Comparison of ENCODE assay signal across 8 cellular contexts in the genomic region with DNA sequence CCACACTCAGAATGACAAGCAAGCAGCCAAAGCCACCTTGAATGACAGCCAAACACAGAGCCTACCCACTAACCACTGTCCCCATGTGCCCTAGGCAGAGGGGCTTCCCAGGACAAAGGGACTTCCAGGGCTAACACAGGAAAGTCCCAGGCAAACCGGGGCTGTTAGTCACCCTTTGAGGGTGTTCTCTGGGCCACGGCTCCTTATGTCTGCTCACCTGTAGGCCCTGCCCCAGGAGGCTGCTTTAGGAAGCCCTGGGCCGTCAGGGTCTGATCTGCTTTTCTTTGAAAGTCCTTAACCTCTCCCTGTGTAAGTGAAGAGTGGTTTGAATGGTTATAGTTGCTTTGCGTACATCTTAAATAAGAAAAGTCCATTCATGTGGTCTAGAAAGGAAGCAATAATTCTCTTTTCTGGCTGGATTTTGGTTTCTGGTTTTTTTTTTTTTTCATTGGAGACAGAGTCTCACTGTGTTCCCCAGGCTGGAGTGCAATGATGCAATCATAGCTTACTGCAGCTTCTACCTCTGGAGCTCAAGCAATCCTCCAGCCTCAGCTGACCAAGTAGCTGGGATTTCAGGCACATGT.
DNase-seq lines count a peak whose midpoint lies in the region; ATAC-seq and TF ChIP-seq lines count a peak whose summit lies in the region.

No MANE protein-coding gene starts in this region.

- no peak overlapping the region for H3K27ac ChIP-seq in endodermal cell (ENCODE audit: low read depth, low read length)
- H3K27ac ChIP-seq in H9 (ENCODE audit: insufficient read length, low read depth, low read length) = no peak overlapping the region

- H3K27me3 ChIP-seq in endodermal cell (ENCODE audit: control insufficient read depth, insufficient read depth, low read length, poor library complexity, severe bottlenecking) = no peaks in the 10 kb centered on the region
- no peaks in the 10 kb centered on the region for H3K27me3 ChIP-seq in H9 (ENCODE audit: insufficient read depth, low read length)

- H3K56ac ChIP-seq in H9 (ENCODE audit: insufficient read length, low read depth, low read length) = no peak overlapping the region

- ATAC-seq in GM19324 (IDR thresholded peaks at IDR 0.05; ENCODE audit: low FRiP score, unreplicated experiment) = peak; percentile 70
- peak; percentile 77 for ATAC-seq in HG03108 (IDR thresholded peaks at IDR 0.05; ENCODE audit: unreplicated experiment)

- H2BK15ac ChIP-seq in H9 (ENCODE audit: low read depth, low read length) = no peak overlapping the region

- H3K4me1 ChIP-seq in endodermal cell (ENCODE audit: control insufficient read depth, insufficient read depth, low read length) (peaks cover 3% of the 10 kb centered on the region), H9 (ENCODE audit: insufficient read depth, low read length) (no peaks in the 10 kb centered on the region)

- TF ChIP-seq CTCF in AG10803 (conservative IDR thresholded peaks at IDR 0.05; ENCODE audit: low read length) (no peak), endodermal cell (conservative IDR thresholded peaks at IDR 0.05) (no peak), endothelial cell (IDR thresholded peaks at IDR 0.05; ENCODE audit: unreplicated experiment) (no peak), H9 (conservative IDR thresholded peaks at IDR 0.05) (no peak)

- no peak overlapping the region for H2AFZ ChIP-seq in H9 (ENCODE audit: low read length)

- no peak overlapping the region for H3K27ac Mint-ChIP-seq in endodermal cell
- H3K27ac Mint-ChIP-seq in endothelial cell (ENCODE audit: unreplicated experiment) = no peak overlapping the region
- H3K27ac Mint-ChIP-seq in H9 = no peak overlapping the region

- no peaks in the 10 kb centered on the region for H3K36me3 Mint-ChIP-seq in endodermal cell (ENCODE audit: low read depth)
- H3K36me3 Mint-ChIP-seq in endothelial cell (ENCODE audit: low read depth, unreplicated experiment) = no peaks in the 10 kb centered on the region
- H3K36me3 Mint-ChIP-seq in H9 (ENCODE audit: insufficient read depth in 1 of 3, low read depth in 3 of 3) = no peaks in the 10 kb centered on the region

- no peak overlapping the region for H3K4ac ChIP-seq in H9 (ENCODE audit: low read depth, low read length)

- H3K4me1 Mint-ChIP-seq in endodermal cell (peaks cover 3% of the 10 kb centered on the region), endothelial cell (ENCODE audit: unreplicated experiment) (peaks cover 15% of the 10 kb centered on the region), H9 (peaks cover 3% of the 10 kb centered on the region in 2 experiments; a peak in 2 of 4 replicates)

- peak; percentile 86 for DNase-seq in AG10803 (ENCODE audit: low read depth)
- peak; percentile 48 for DNase-seq in endodermal cell
- no peak for DNase-seq in endothelial cell (ENCODE audit: low spot score)
- DNase-seq in H9 = no peak
- DNase-seq in NCI-H1092 (lab: John Stamatoyannopoulos, UW) = no peak
- no peak for DNase-seq in activated gamma-delta T cell (lab: John Stamatoyannopoulos, UW)

- H2BK12ac ChIP-seq in H9 (ENCODE audit: insufficient read length, low read depth, low read length) = no peak overlapping the region

- no peak overlapping the region for H2AK5ac ChIP-seq in H9 (ENCODE audit: insufficient read length, low read length)

- no peaks in the 10 kb centered on the region for H3K79me1 ChIP-seq in H9 (ENCODE audit: insufficient read depth, low read depth, low read length, poor library complexity, severe bottlenecking)

- no peak overlapping the region for H3K18ac ChIP-seq in H9 (ENCODE audit: insufficient read length, low read depth, low read length)

- no peak overlapping the region for H2BK120ac ChIP-seq in H9 (ENCODE audit: low read depth, low read length, poor library complexity, severe bottlenecking)

- no peaks in the 10 kb centered on the region for H3K36me3 ChIP-seq in endodermal cell (ENCODE audit: control insufficient read depth, insufficient read depth, low read length)

- H3K23me2 ChIP-seq in H9 (ENCODE audit: insufficient read length, low read depth, low read length, poor library complexity, severe bottlenecking) = no peaks in the 10 kb centered on the region

- H3T11ph ChIP-seq in H9 (ENCODE audit: low read length) = no peak overlapping the region

- H3K27me3 Mint-ChIP-seq in endodermal cell (ENCODE audit: insufficient read depth) (peaks cover 10% of the 10 kb centered on the region), endothelial cell (ENCODE audit: unreplicated experiment) (peaks cover 4% of the 10 kb centered on the region), H9 (ENCODE audit: low read depth) (peaks cover 1% of the 10 kb centered on the region; the same call in 1 of the 2 replicates)

- H3K9me3 ChIP-seq in endodermal cell (ENCODE audit: control insufficient read depth, low read length) (no peaks in the 10 kb centered on the region), H9 (ENCODE audit: control insufficient read depth, low read depth, low read length) (no peaks in the 10 kb centered on the region)

- H3K9me3 Mint-ChIP-seq in endodermal cell (no peaks in the 10 kb centered on the region), endothelial cell (ENCODE audit: unreplicated experiment) (no peaks in the 10 kb centered on the region), H9 (no peaks in the 10 kb centered on the region; a peak in 1 of 5 replicates)

- H4K91ac ChIP-seq in H9 (ENCODE audit: insufficient read length, low read depth, low read length) = no peak overlapping the region

- no peak overlapping the region for H3K4me3 Mint-ChIP-seq in endodermal cell
- H3K4me3 Mint-ChIP-seq in endothelial cell (ENCODE audit: unreplicated experiment) = no peak overlapping the region
- no peak overlapping the region for H3K4me3 Mint-ChIP-seq in H9

- no peaks in the 10 kb centered on the region for H3K79me2 ChIP-seq in H9 (ENCODE audit: insufficient read depth, low read length)

- H3K4me3 ChIP-seq in AG10803 (ENCODE audit: low read length) (no peak overlapping the region), endodermal cell (ENCODE audit: low read length) (no peak overlapping the region)

- H2BK5ac ChIP-seq in H9 (ENCODE audit: insufficient read length, low read length) = no peak overlapping the region

- WGBS in endodermal cell (ENCODE audit: insufficient coverage in 1 of 2, insufficient read length in 1 of 2), 2 experiments = 50 to 84% methylated on average over 1 to 4 of the region's 4 CpGs
- no CpG with 5 or more reads among the region's 4 CpGs for WGBS in H9 (ENCODE audit: extremely low coverage, insufficient read length, low lambda C conversion rate)

- H3K23ac ChIP-seq in H9 (ENCODE audit: insufficient read length, low read depth, low read length) = no peak overlapping the region

- no peak overlapping the region for H4K8ac ChIP-seq in H9 (replicated peaks; ENCODE audit: insufficient read length, low read depth, low read length)

- H3K14ac ChIP-seq in H9 (ENCODE audit: insufficient read depth, low read length) = no peak overlapping the region

- no peak overlapping the region for H3K4me2 ChIP-seq in H9 (ENCODE audit: insufficient read depth, insufficient read length, low read length)

- no peak overlapping the region for H4K5ac ChIP-seq in H9 (ENCODE audit: insufficient read length, low read depth, low read length)

- H4K20me1 ChIP-seq in H9 (ENCODE audit: control insufficient read depth, insufficient read depth, insufficient read length) = no peaks in the 10 kb centered on the region

- no peak overlapping the region for H2BK20ac ChIP-seq in H9 (ENCODE audit: low read depth, low read length, poor library complexity, severe bottlenecking)

- H3K9ac ChIP-seq in endodermal cell (ENCODE audit: extremely low read depth, low read length, poor library complexity, severe bottlenecking) = no peak overlapping the region
- no peak overlapping the region for H3K9ac ChIP-seq in H9 (ENCODE audit: extremely low read depth, insufficient read length, low read length)

Comparison
In these comparisons a context has a peak if more than half of its experiments do, and no peak if none do; other contexts are left out.
1. DNase-seq: peak in AG10803 (single experiment) and endodermal cell (single experiment); none in endothelial cell (single experiment), H9 (single experiment), NCI-H1092 (single experiment) and activated gamma-delta T cell (single experiment).